Comparison of ENCODE assay signal across 19 cellular contexts in the genomic region with DNA sequence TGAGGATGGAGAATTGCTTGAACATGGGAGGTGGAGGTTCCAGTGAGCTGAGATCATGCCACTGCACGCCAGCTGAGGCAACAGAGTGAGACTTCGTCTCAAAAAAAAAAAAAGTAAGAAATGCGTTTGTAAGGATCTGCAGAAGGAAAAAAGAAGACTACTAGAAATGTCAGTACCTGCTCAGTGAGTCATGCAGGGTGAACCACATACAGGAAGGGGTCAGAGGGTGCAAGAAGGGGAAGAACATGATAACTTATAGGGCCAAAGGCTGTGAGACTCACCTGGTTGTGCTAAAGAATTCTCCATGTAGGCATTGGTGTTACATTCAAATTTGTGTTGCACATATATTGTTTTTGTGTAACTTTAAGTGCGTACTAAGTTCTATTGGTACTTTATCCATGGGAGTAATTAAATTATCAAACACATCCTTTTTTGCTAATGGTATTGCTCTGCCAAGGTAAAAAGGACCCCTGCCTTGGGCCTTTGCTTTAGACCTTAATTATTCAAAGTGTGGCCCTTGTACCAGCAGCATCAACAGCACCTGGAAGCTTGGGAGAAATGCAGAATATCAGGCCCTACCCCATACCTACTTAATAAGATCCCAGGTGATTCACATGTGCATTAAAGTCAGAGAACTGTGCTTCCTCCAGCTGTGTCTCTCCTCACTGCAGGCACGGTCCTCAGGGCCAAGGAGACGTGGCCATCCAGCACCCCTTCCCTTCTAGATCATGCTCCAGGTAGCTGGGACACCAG.
A peak's percentile ranks its signal among the peaks of the same experiment; 100 is the strongest.
DNase-seq lines count a peak whose midpoint lies in the region; ATAC-seq and TF ChIP-seq lines count a peak whose summit lies in the region.
"Had no signal": no experiment of that assay in that cellular context is flagged by ENCODE, and none has a peak within 500 bp of the region (broad histone marks: within the 10 kb centered on the region; RNA-seq: fewer than 3 reads in every experiment).

No MANE protein-coding gene starts in this region.

- no peaks in the 10 kb centered on the region for H3K36me3 Mint-ChIP-seq in MCF 10A (ENCODE audit: insufficient read depth, unreplicated experiment)
- peaks cover 1% of the 10 kb centered on the region for H3K36me3 Mint-ChIP-seq in T-helper 2 cell treated with Interferon-gamma antibody and Interleukin-4, amounts not matched to agents 5 μg/mL and 100 μg/mL, for 36 hours (ENCODE audit: low read depth)
- H3K36me3 Mint-ChIP-seq: type B pancreatic cell had no signal

- no peak overlapping the region for H3K27ac ChIP-seq in breast epithelium
- H3K27ac ChIP-seq in epithelial cell of prostate = peak overlapping the region; percentile 41
- H3K27ac ChIP-seq in upper lobe of left lung = peak overlapping the region; percentile 28 to 65 (median 51)
- H3K27ac ChIP-seq: cardiac muscle cell, PC-9 had no signal

- H3K4me1 ChIP-seq in breast epithelium (no peaks in the 10 kb centered on the region), upper lobe of left lung (peaks cover 22 to 36% (median 26%) of the 10 kb centered on the region in 4 donors)

- peak; percentile 59 for DNase-seq in MCF 10A (ENCODE audit: unreplicated experiment)
- DNase-seq in breast epithelium (ENCODE audit: low spot score in 2 of 2) = no peak
- no peak for DNase-seq in T-helper 2 cell treated with Interferon-gamma antibody and Interleukin-4, amounts not matched to agents 5 μg/mL and 100 μg/mL, for 36 hours (ENCODE audit: low spot score)
- DNase-seq in epithelial cell of prostate (ENCODE audit: low read depth, low spot score) = peak; percentile 44
- no peak for DNase-seq in upper lobe of left lung
- no peak for DNase-seq in HK-2 (ENCODE audit: unreplicated experiment)
- no peak for DNase-seq in epidermal melanocyte (ENCODE audit: insufficient read length, low spot score)
- DNase-seq in hippocampal formation (lab: John Stamatoyannopoulos, UW) = no peak
- DNase-seq: activated B cell treated with CpG ODN at 0.5 μM for 24 hours; DMS153; effector CD8-positive, alpha-beta T cell; NCI-H187; NCI-H524 treated with DMSO at 0.1 percent for 48 hours; PC-9; stimulated activated CD4-positive, alpha-beta T cell treated with anti-CD3 and anti-CD28 coated beads, Interleukin-2, amount 100 ng/mL, for 24 hours; SW 1271 had no signal

- intact Hi-C loops in MCF 10A (cut with micrococcal nuclease) (no loop called here), breast epithelium (cut with DNase I; ENCODE audit: low total_unique reads) (no loop called here)

- no peak for TF ChIP-seq POLR2A in breast epithelium (IDR thresholded peaks at IDR 0.05)
- TF ChIP-seq POLR2A in upper lobe of left lung (IDR thresholded peaks at IDR 0.05) = no peak

- H3K36me3 ChIP-seq in breast epithelium (no peaks in the 10 kb centered on the region), upper lobe of left lung (no peaks in the 10 kb centered on the region)
- H3K36me3 ChIP-seq: cardiac muscle cell had no signal

- TF ChIP-seq EP300 in upper lobe of left lung (IDR thresholded peaks at IDR 0.05) = no peak

- no peak for TF ChIP-seq CTCF in MCF 10A (IDR thresholded peaks at IDR 0.05; ENCODE audit: unreplicated experiment)
- TF ChIP-seq CTCF in breast epithelium (IDR thresholded peaks at IDR 0.05) = no peak
- no peak for TF ChIP-seq CTCF in upper lobe of left lung (IDR thresholded peaks at IDR 0.05)

- ATAC-seq in upper lobe of left lung (ENCODE audit: low FRiP score in 2 of 2) = no peak

- POLR2A ChIA-PET in MCF 10A (lab: Yijun Ruan, JAX) = interaction anchor here (0.6 to 1.8 kb wide), 3 partner anchors 9 to 62 kb away, joined by 3 to 4 read pairs (median 4); no protein-coding TSS in a partner anchor

- no peak overlapping the region for H3K4me3 ChIP-seq in breast epithelium
- no peak overlapping the region for H3K4me3 ChIP-seq in upper lobe of left lung
- H3K4me3 ChIP-seq: cardiac muscle cell, PC-9 had no signal

- H3K27me3 Mint-ChIP-seq in MCF 10A (ENCODE audit: insufficient read depth, unreplicated experiment) = no peaks in the 10 kb centered on the region
- H3K27me3 Mint-ChIP-seq in T-helper 2 cell treated with Interferon-gamma antibody and Interleukin-4, amounts not matched to agents 5 μg/mL and 100 μg/mL, for 36 hours (ENCODE audit: low read depth) = peaks cover 2% of the 10 kb centered on the region
- H3K27me3 Mint-ChIP-seq: activated B cell treated with CpG ODN at 0.5 μM for 24 hours, type B pancreatic cell had no signal

- H3K27ac Mint-ChIP-seq in MCF 10A (ENCODE audit: low read depth, unreplicated experiment) = no peak overlapping the region
- H3K27ac Mint-ChIP-seq in T-helper 2 cell treated with Interferon-gamma antibody and Interleukin-4, amounts not matched to agents 5 μg/mL and 100 μg/mL, for 36 hours = peak overlapping the region; percentile 40
- H3K27ac Mint-ChIP-seq: activated B cell treated with CpG ODN at 0.5 μM for 24 hours, type B pancreatic cell had no signal

- H3K9me3 Mint-ChIP-seq in MCF 10A (ENCODE audit: unreplicated experiment) = no peaks in the 10 kb centered on the region
- H3K9me3 Mint-ChIP-seq in T-helper 2 cell treated with Interferon-gamma antibody and Interleukin-4, amounts not matched to agents 5 μg/mL and 100 μg/mL, for 36 hours = no peaks in the 10 kb centered on the region
- H3K9me3 Mint-ChIP-seq: activated B cell treated with CpG ODN at 0.5 μM for 24 hours, neural crest cell had no signal

- H3K9me3 ChIP-seq in breast epithelium (no peaks in the 10 kb centered on the region), upper lobe of left lung (no peaks in the 10 kb centered on the region)

- 86 to 90% methylated on average over 4 to 6 of the region's 6 CpGs for whole genome bisulfite sequencing in upper lobe of left lung, 2 donors

- H3K4me3 Mint-ChIP-seq in MCF 10A (ENCODE audit: unreplicated experiment) = no peak overlapping the region
- H3K4me3 Mint-ChIP-seq in T-helper 2 cell treated with Interferon-gamma antibody and Interleukin-4, amounts not matched to agents 5 μg/mL and 100 μg/mL, for 36 hours = peak overlapping the region; percentile 12
- H3K4me3 Mint-ChIP-seq: activated B cell treated with CpG ODN at 0.5 μM for 24 hours, neural crest cell, type B pancreatic cell had no signal

- peaks cover 11% of the 10 kb centered on the region for H3K4me1 Mint-ChIP-seq in MCF 10A (ENCODE audit: insufficient read depth, unreplicated experiment)
- H3K4me1 Mint-ChIP-seq in T-helper 2 cell treated with Interferon-gamma antibody and Interleukin-4, amounts not matched to agents 5 μg/mL and 100 μg/mL, for 36 hours (ENCODE audit: low read depth) = peaks cover 34% of the 10 kb centered on the region
- H3K4me1 Mint-ChIP-seq: neural crest cell had no signal

- no TSS peak for BruUV-seq in MCF 10A (replicated peaks; lab: Mats Ljungman, UMichigan)

- H3K27me3 ChIP-seq in breast epithelium (no peaks in the 10 kb centered on the region), upper lobe of left lung (no peaks in the 10 kb centered on the region)
- H3K27me3 ChIP-seq: cardiac muscle cell had no signal

- CTCF ChIA-PET in MCF 10A (lab: Yijun Ruan, JAX) = interaction anchor here (0.5 to 1.6 kb wide), 4 partner anchors 15 to 927 kb away, joined by 3 to 4 read pairs (median 4); no protein-coding TSS in a partner anchor

Comparison
In these comparisons a context has a peak if more than half of its experiments do, and no peak if none do; other contexts are left out.
1. DNase-seq: peak in MCF 10A (single experiment) and epithelial cell of prostate (single experiment); none in breast epithelium (0 of 2), T-helper 2 cell treated with Interferon-gamma antibody and Interleukin-4, amounts not matched to agents 5 μg/mL and 100 μg/mL, for 36 hours (single experiment), upper lobe of left lung (0 of 2), HK-2 (single experiment), epidermal melanocyte (single experiment) and hippocampal formation (0 of 2).
2. H3K27ac ChIP-seq: peak in epithelial cell of prostate (single experiment) and upper lobe of left lung (4 of 4); none in breast epithelium (0 of 2).